In the genomic region with DNA sequence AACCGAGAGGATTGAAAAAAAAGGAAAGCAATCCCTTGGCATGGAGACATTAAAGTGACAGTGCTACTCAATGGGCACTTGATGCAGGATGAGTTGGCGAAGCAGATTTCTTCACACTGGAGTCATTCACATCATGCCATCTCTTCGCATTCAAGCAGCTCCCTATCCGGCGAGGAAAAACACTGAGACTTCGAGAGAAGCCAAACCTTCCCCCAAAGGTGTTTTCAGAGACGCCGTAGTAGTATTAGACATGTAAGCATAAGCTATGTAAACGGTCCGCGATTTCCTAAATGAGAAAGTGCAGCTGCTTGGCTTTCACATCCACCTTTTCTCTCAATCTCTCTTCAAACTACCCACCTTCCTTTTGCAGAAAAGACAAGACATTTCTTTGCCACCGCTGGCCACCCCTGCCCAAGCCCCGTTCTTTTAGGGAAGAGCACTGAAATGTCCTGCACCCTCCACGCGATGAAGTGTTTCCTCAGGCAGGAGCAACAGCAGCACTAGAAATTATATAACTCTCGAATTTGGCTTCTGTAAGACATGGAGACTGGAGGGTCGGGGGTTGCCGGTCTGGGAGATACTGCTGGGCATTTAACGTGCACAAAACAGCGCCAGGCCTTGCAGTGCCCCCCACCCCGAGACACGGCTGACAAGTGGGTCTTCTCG, we compare ENCODE assay signal across 1 cellular context.
TF ChIP-seq lines count a peak whose summit lies in the region.

A gene (minus strand): TSS at position 13 of the 666 bp plus-strand sequence.

TF ChIP-seq in HepG2, 621 proteins besides CTCF, POLR2A, EP300 and RAD21 (continued from another document and continues in another):
- TF ChIP-seq, protein P1, sequence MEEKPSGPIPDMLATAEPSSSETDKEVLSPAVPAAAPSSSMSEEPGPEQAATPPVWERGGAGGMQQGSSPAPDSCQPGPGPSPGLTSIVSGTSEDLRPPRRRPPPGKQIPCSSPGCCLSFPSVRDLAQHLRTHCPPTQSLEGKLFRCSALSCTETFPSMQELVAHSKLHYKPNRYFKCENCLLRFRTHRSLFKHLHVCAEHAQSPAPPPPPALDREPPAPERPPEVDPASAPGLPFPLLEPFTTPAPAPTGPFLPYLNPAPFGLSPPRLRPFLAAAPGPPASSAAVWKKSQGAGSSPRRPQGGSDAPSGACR (CRISPR knock-in tag; IDR thresholded peaks at IDR 0.05), result no peak
- TF ChIP-seq ZNF205 (CRISPR knock-in tag; IDR thresholded peaks at IDR 0.05), result no peak
- TF ChIP-seq PHF5A (CRISPR knock-in tag; IDR thresholded peaks at IDR 0.05; ENCODE audit: low read depth, unreplicated experiment), result no peak
- TF ChIP-seq, protein P2, sequence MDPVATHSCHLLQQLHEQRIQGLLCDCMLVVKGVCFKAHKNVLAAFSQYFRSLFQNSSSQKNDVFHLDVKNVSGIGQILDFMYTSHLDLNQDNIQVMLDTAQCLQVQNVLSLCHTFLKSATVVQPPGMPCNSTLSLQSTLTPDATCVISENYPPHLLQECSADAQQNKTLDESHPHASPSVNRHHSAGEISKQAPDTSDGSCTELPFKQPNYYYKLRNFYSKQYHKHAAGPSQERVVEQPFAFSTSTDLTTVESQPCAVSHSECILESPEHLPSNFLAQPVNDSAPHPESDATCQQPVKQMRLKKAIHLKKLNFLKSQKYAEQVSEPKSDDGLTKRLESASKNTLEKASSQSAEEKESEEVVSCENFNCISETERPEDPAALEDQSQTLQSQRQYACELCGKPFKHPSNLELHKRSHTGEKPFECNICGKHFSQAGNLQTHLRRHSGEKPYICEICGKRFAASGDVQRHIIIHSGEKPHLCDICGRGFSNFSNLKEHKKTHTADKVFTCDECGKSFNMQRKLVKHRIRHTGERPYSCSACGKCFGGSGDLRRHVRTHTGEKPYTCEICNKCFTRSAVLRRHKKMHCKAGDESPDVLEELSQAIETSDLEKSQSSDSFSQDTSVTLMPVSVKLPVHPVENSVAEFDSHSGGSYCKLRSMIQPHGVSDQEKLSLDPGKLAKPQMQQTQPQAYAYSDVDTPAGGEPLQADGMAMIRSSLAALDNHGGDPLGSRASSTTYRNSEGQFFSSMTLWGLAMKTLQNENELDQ (CRISPR knock-in tag; IDR thresholded peaks at IDR 0.05; ENCODE audit: borderline replicate concordance), result no peak
- TF ChIP-seq ZNF709 (CRISPR knock-in tag; IDR thresholded peaks at IDR 0.05), result no peak
- TF ChIP-seq KAT8 (CRISPR knock-in tag; IDR thresholded peaks at IDR 0.05), result no peak
- no peak for TF ChIP-seq ELF3 (CRISPR knock-in tag; IDR thresholded peaks at IDR 0.05)
- no peak for TF ChIP-seq SALL2 (CRISPR knock-in tag; IDR thresholded peaks at IDR 0.05)
- TF ChIP-seq NCOR1 (IDR thresholded peaks at IDR 0.05; ENCODE audit: borderline replicate concordance, low read length), result no peak
- TF ChIP-seq ZSCAN30 (CRISPR knock-in tag; IDR thresholded peaks at IDR 0.05), result no peak
- TF ChIP-seq GABPA (IDR thresholded peaks at IDR 0.05; ENCODE audit: low read depth, low read length), result no peak
- TF ChIP-seq GABPA (CRISPR knock-in tag; IDR thresholded peaks at IDR 0.05; ENCODE audit: low read depth), result no peak
- TF ChIP-seq, protein P3, sequence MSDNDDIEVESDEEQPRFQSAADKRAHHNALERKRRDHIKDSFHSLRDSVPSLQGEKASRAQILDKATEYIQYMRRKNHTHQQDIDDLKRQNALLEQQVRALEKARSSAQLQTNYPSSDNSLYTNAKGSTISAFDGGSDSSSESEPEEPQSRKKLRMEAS (IDR thresholded peaks at IDR 0.05), result no peak
- no peak for TF ChIP-seq PCBP2 (optimal IDR thresholded peaks at IDR 0.05; ENCODE audit: low read depth, low read length, poor library complexity, severe bottlenecking)
- no peak for TF ChIP-seq ZNF451 (CRISPR knock-in tag; IDR thresholded peaks at IDR 0.05)
- TF ChIP-seq BHLHE40 (IDR thresholded peaks at IDR 0.05; ENCODE audit: low read length), result no peak
- TF ChIP-seq, protein P4, sequence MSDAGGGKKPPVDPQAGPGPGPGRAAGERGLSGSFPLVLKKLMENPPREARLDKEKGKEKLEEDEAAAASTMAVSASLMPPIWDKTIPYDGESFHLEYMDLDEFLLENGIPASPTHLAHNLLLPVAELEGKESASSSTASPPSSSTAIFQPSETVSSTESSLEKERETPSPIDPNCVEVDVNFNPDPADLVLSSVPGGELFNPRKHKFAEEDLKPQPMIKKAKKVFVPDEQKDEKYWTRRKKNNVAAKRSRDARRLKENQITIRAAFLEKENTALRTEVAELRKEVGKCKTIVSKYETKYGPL (CRISPR knock-in tag; IDR thresholded peaks at IDR 0.05), result no peak
- no peak for TF ChIP-seq MTF2 (CRISPR knock-in tag; IDR thresholded peaks at IDR 0.05; ENCODE audit: borderline replicate concordance)
- no peak for TF ChIP-seq SNRNP70 (IDR thresholded peaks at IDR 0.05; ENCODE audit: low read depth, low read length)
- no peak for TF ChIP-seq ATF7-NPFF (CRISPR knock-in tag; IDR thresholded peaks at IDR 0.05; ENCODE audit: low read depth)
- TF ChIP-seq, protein P5, sequence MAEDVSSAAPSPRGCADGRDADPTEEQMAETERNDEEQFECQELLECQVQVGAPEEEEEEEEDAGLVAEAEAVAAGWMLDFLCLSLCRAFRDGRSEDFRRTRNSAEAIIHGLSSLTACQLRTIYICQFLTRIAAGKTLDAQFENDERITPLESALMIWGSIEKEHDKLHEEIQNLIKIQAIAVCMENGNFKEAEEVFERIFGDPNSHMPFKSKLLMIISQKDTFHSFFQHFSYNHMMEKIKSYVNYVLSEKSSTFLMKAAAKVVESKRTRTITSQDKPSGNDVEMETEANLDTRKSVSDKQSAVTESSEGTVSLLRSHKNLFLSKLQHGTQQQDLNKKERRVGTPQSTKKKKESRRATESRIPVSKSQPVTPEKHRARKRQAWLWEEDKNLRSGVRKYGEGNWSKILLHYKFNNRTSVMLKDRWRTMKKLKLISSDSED (CRISPR knock-in tag; IDR thresholded peaks at IDR 0.05), result no peak
- no peak for TF ChIP-seq RARA (CRISPR knock-in tag; IDR thresholded peaks at IDR 0.05)
- TF ChIP-seq ZNF20 (CRISPR knock-in tag; IDR thresholded peaks at IDR 0.05), result no peak
- TF ChIP-seq ZNF468 (CRISPR knock-in tag; IDR thresholded peaks at IDR 0.05), result no peak
- no peak for TF ChIP-seq SRY (CRISPR knock-in tag; IDR thresholded peaks at IDR 0.05)
- no peak for TF ChIP-seq KDM2A (CRISPR knock-in tag; IDR thresholded peaks at IDR 0.05; ENCODE audit: borderline replicate concordance, low read depth)
- TF ChIP-seq ATM (IDR thresholded peaks at IDR 0.05; ENCODE audit: borderline replicate concordance), result no peak
- peak; percentile 12; the same call in 1 of the 2 replicates for TF ChIP-seq MIER3 (CRISPR knock-in tag; IDR thresholded peaks at IDR 0.05; ENCODE audit: borderline replicate concordance)
- TF ChIP-seq, protein P6, sequence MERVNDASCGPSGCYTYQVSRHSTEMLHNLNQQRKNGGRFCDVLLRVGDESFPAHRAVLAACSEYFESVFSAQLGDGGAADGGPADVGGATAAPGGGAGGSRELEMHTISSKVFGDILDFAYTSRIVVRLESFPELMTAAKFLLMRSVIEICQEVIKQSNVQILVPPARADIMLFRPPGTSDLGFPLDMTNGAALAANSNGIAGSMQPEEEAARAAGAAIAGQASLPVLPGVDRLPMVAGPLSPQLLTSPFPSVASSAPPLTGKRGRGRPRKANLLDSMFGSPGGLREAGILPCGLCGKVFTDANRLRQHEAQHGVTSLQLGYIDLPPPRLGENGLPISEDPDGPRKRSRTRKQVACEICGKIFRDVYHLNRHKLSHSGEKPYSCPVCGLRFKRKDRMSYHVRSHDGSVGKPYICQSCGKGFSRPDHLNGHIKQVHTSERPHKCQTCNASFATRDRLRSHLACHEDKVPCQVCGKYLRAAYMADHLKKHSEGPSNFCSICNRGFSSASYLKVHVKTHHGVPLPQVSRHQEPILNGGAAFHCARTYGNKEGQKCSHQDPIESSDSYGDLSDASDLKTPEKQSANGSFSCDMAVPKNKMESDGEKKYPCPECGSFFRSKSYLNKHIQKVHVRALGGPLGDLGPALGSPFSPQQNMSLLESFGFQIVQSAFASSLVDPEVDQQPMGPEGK (CRISPR knock-in tag; IDR thresholded peaks at IDR 0.05), result 0 out of 2 replicates have a peak, but pooled peaks have one; percentile 13
- no peak for TF ChIP-seq CCDC6 (CRISPR knock-in tag; IDR thresholded peaks at IDR 0.05)
- TF ChIP-seq, protein P7, sequence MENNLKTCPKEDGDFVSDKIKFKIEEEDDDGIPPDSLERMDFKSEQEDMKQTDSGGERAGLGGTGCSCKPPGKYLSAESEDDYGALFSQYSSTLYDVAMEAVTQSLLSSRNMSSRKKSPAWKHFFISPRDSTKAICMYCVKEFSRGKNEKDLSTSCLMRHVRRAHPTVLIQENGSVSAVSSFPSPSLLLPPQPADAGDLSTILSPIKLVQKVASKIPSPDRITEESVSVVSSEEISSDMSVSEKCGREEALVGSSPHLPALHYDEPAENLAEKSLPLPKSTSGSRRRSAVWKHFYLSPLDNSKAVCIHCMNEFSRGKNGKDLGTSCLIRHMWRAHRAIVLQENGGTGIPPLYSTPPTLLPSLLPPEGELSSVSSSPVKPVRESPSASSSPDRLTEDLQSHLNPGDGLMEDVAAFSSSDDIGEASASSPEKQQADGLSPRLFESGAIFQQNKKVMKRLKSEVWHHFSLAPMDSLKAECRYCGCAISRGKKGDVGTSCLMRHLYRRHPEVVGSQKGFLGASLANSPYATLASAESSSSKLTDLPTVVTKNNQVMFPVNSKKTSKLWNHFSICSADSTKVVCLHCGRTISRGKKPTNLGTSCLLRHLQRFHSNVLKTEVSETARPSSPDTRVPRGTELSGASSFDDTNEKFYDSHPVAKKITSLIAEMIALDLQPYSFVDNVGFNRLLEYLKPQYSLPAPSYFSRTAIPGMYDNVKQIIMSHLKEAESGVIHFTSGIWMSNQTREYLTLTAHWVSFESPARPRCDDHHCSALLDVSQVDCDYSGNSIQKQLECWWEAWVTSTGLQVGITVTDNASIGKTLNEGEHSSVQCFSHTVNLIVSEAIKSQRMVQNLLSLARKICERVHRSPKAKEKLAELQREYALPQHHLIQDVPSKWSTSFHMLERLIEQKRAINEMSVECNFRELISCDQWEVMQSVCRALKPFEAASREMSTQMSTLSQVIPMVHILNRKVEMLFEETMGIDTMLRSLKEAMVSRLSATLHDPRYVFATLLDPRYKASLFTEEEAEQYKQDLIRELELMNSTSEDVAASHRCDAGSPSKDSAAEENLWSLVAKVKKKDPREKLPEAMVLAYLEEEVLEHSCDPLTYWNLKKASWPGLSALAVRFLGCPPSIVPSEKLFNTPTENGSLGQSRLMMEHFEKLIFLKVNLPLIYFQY (CRISPR knock-in tag; IDR thresholded peaks at IDR 0.05; ENCODE audit: borderline replicate concordance), result no peak
- TF ChIP-seq ZNF430 (CRISPR knock-in tag; IDR thresholded peaks at IDR 0.05), result no peak
- TF ChIP-seq HDAC2 (CRISPR knock-in tag; IDR thresholded peaks at IDR 0.05), result no peak; the same call in 1 of the 2 replicates
- TF ChIP-seq, protein P8, sequence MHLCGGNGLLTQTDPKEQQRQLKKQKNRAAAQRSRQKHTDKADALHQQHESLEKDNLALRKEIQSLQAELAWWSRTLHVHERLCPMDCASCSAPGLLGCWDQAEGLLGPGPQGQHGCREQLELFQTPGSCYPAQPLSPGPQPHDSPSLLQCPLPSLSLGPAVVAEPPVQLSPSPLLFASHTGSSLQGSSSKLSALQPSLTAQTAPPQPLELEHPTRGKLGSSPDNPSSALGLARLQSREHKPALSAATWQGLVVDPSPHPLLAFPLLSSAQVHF (CRISPR knock-in tag; IDR thresholded peaks at IDR 0.05), result no peak
- TF ChIP-seq, protein P9, sequence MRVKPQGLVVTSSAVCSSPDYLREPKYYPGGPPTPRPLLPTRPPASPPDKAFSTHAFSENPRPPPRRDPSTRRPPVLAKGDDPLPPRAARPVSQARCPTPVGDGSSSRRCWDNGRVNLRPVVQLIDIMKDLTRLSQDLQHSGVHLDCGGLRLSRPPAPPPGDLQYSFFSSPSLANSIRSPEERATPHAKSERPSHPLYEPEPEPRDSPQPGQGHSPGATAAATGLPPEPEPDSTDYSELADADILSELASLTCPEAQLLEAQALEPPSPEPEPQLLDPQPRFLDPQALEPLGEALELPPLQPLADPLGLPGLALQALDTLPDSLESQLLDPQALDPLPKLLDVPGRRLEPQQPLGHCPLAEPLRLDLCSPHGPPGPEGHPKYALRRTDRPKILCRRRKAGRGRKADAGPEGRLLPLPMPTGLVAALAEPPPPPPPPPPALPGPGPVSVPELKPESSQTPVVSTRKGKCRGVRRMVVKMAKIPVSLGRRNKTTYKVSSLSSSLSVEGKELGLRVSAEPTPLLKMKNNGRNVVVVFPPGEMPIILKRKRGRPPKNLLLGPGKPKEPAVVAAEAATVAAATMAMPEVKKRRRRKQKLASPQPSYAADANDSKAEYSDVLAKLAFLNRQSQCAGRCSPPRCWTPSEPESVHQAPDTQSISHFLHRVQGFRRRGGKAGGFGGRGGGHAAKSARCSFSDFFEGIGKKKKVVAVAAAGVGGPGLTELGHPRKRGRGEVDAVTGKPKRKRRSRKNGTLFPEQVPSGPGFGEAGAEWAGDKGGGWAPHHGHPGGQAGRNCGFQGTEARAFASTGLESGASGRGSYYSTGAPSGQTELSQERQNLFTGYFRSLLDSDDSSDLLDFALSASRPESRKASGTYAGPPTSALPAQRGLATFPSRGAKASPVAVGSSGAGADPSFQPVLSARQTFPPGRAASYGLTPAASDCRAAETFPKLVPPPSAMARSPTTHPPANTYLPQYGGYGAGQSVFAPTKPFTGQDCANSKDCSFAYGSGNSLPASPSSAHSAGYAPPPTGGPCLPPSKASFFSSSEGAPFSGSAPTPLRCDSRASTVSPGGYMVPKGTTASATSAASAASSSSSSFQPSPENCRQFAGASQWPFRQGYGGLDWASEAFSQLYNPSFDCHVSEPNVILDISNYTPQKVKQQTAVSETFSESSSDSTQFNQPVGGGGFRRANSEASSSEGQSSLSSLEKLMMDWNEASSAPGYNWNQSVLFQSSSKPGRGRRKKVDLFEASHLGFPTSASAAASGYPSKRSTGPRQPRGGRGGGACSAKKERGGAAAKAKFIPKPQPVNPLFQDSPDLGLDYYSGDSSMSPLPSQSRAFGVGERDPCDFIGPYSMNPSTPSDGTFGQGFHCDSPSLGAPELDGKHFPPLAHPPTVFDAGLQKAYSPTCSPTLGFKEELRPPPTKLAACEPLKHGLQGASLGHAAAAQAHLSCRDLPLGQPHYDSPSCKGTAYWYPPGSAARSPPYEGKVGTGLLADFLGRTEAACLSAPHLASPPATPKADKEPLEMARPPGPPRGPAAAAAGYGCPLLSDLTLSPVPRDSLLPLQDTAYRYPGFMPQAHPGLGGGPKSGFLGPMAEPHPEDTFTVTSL (CRISPR knock-in tag; IDR thresholded peaks at IDR 0.05; ENCODE audit: borderline replicate concordance), result 0 out of 2 replicates have a peak, but pooled peaks have one; percentile 15
- TF ChIP-seq, protein P10, sequence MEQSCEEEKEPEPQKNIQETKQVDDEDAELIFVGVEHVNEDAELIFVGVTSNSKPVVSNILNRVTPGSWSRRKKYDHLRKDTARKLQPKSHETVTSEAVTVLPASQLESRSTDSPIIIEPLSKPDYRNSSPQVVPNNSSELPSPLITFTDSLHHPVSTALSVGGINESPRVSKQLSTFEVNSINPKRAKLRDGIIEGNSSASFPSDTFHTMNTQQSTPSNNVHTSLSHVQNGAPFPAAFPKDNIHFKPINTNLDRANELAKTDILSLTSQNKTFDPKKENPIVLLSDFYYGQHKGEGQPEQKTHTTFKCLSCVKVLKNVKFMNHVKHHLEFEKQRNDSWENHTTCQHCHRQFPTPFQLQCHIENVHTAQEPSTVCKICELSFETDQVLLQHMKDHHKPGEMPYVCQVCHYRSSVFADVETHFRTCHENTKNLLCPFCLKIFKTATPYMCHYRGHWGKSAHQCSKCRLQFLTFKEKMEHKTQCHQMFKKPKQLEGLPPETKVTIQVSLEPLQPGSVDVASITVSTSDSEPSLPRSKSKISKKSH (CRISPR knock-in tag; IDR thresholded peaks at IDR 0.05; ENCODE audit: borderline replicate concordance), result no peak
- no peak for TF ChIP-seq MATR3 (CRISPR knock-in tag; IDR thresholded peaks at IDR 0.05)
